In genomic region chr22:39489094-39490068, GRCh38 we compare ENCODE assay signal across 11 cellular contexts. TPM values are rescaled to one million over a fixed set of nuclear protein-coding genes. Genes with fewer than 3 reads are reported as not detected.
A peak's percentile ranks its signal among the peaks of the same experiment; 100 is the strongest.
DNase-seq lines count a peak whose midpoint lies in the region; ATAC-seq and TF ChIP-seq lines count a peak whose summit lies in the region.
"Had no signal": no experiment of that assay in that cellular context is flagged by ENCODE, and none has a peak within 500 bp of the region (broad histone marks: within the 10 kb centered on the region; RNA-seq: fewer than 3 reads in every experiment).

No MANE protein-coding gene starts in this region.

- H3K9me3 ChIP-seq in SK-N-MC (ENCODE audit: low read depth, low read length) (no peaks in the 10 kb centered on the region), tibial nerve (no peaks in the 10 kb centered on the region)
- H3K9me3 ChIP-seq: testis had no signal

- TF ChIP-seq CTCF in tibial nerve (IDR thresholded peaks at IDR 0.05), result no peak

- H3K4me1 ChIP-seq in tibial nerve, result peaks cover 0 to 55% (median 7%) of the 10 kb centered on the region in 4 donors

- H3K9me3 Mint-ChIP-seq in activated T-cell treated with anti-CD3 and anti-CD28 coated beads, Interleukin-2, amount 50 U/mL, for 4 hours, result no peaks in the 10 kb centered on the region
- H3K9me3 Mint-ChIP-seq: naive thymus-derived CD4-positive, alpha-beta T cell had no signal

- H3K36me3 Mint-ChIP-seq in activated T-cell treated with anti-CD3 and anti-CD28 coated beads, Interleukin-2, amount 50 U/mL, for 4 hours (ENCODE audit: insufficient read depth), result no peaks in the 10 kb centered on the region
- H3K36me3 Mint-ChIP-seq: naive thymus-derived CD4-positive, alpha-beta T cell had no signal

- H3K27me3 Mint-ChIP-seq in activated T-cell treated with anti-CD3 and anti-CD28 coated beads, Interleukin-2, amount 50 U/mL, for 4 hours (ENCODE audit: low read depth), result no peaks in the 10 kb centered on the region

- WGBS in tibial nerve, 2 donors, result 76 to 80% methylated on average over 17 of the region's 17 CpGs

- H3K4me3 ChIP-seq in SK-N-MC (0 out of 2 replicates have a peak overlapping the region, but pooled peaks have one; percentile 17), tibial nerve (no peak overlapping the region)

- no peak for ATAC-seq in activated T-cell treated with anti-CD3 and anti-CD28 coated beads, Interleukin-2, amount 50 U/mL, for 4 hours

- no peak for DNase-seq in activated T-cell treated with anti-CD3 and anti-CD28 coated beads, Interleukin-2, amount 50 U/mL, for 4 hours
- no peak for DNase-seq in activated T-cell treated with anti-CD3 and anti-CD28 coated beads for 4 hours
- DNase-seq in SK-N-MC (ENCODE audit: low read depth, low spot score), result no peak
- no peak for DNase-seq in substantia nigra (lab: John Stamatoyannopoulos, UW)
- no peak for DNase-seq in effector CD4-positive, alpha-beta T cell
- DNase-seq in KBM-7, result no peak
- DNase-seq in tibial nerve (ENCODE audit: low spot score in 2 of 2), result no peak

- H3K9ac ChIP-seq in SK-N-MC (ENCODE audit: insufficient read length), result no peak overlapping the region

- H3K27ac ChIP-seq in SK-N-MC (no peak overlapping the region), layer of hippocampus (ENCODE audit: low read depth, low read length) (peak overlapping the region; percentile 40), substantia nigra (ENCODE audit: low read depth, low read length, poor library complexity, severe bottlenecking) (peak overlapping the region; percentile 60), tibial nerve (peak overlapping the region in 2 of 4 donors; percentile 27 to 37)
- H3K27ac ChIP-seq: testis had no signal

- TF ChIP-seq EP300 in tibial nerve (IDR thresholded peaks at IDR 0.05), result no peak

- H3K36me3 ChIP-seq in SK-N-MC (ENCODE audit: insufficient read depth, low read length) (no peaks in the 10 kb centered on the region), tibial nerve (peaks cover 0 to 48% (median 0%) of the 10 kb centered on the region in 3 donors)

- H3K27me3 ChIP-seq in layer of hippocampus (ENCODE audit: control insufficient read depth, insufficient read depth, low read length) (no peaks in the 10 kb centered on the region), tibial nerve (no peaks in the 10 kb centered on the region)
- H3K27me3 ChIP-seq: testis had no signal

- peaks cover 7% of the 10 kb centered on the region for H3K4me1 Mint-ChIP-seq in activated T-cell treated with anti-CD3 and anti-CD28 coated beads, Interleukin-2, amount 50 U/mL, for 4 hours (ENCODE audit: low read depth)

- in situ Hi-C loops in KBM-7 (cut with MboI; ENCODE audit: low pct_unique_long_range_greater_than_20kb, low sequenced_read_pairs), result no loop called here

- no peak for TF ChIP-seq POLR2A in tibial nerve (IDR thresholded peaks at IDR 0.05)

- H3K4me3 Mint-ChIP-seq in activated T-cell treated with anti-CD3 and anti-CD28 coated beads, Interleukin-2, amount 50 U/mL, for 4 hours, result peak overlapping the region; percentile 56

RNA-seq across cellular contexts. Expression of gene MIEF1, which starts 12.7 kb away (rescaled TPM):
- 10 to 100 TPM; 69.9 to 76.6 (median 70.7) TPM for total RNA-seq in activated T-cell treated with anti-CD3 and anti-CD28 coated beads, Interleukin-2, amount 50 U/mL, for 4 hours
- 10 to 100 TPM; 18.0 to 38.2 (median 26.9) TPM for total RNA-seq in tibial nerve

RNA-seq across cellular contexts. Expression of gene ATF4, which starts 31.0 kb away (rescaled TPM):
- 100 to 1,000 TPM; 611 to 673 (median 650) TPM for total RNA-seq in activated T-cell treated with anti-CD3 and anti-CD28 coated beads, Interleukin-2, amount 50 U/mL, for 4 hours
- 100 to 1,000 TPM; 347 to 405 (median 390) TPM for total RNA-seq in tibial nerve

RNA-seq across cellular contexts. Expression of gene MGAT3, which starts 32.6 kb away (rescaled TPM):
- total RNA-seq in activated T-cell treated with anti-CD3 and anti-CD28 coated beads, Interleukin-2, amount 50 U/mL, for 4 hours, result under 1 TPM; 0.30 to 0.90 (median 0.40) TPM
- total RNA-seq in tibial nerve, result 10 to 100 TPM; 26.2 to 32.7 (median 32.2) TPM
- total RNA-seq: M059J had no signal

RNA-seq across cellular contexts. Expression of gene RPS19BP1, which starts 43.2 kb away (rescaled TPM):
- 100 to 1,000 TPM; 198 to 208 (median 201) TPM for total RNA-seq in activated T-cell treated with anti-CD3 and anti-CD28 coated beads, Interleukin-2, amount 50 U/mL, for 4 hours
- total RNA-seq in tibial nerve, result 100 to 1,000 TPM; 178 to 206 (median 197) TPM

Comparison
In these comparisons a context has a peak if more than half of its experiments do, and no peak if none do; other contexts are left out.
1. RNA of gene MGAT3, which starts 32.6 kb away (total RNA-seq): 26.2 to 32.7 TPM in tibial nerve; 0.30 to 0.90 TPM in activated T-cell treated with anti-CD3 and anti-CD28 coated beads, Interleukin-2, amount 50 U/mL, for 4 hours; every median in the first group is over 10 times any median in the second.